Comparison of ENCODE assay signal across 8 cellular contexts in genomic region chr11:103109818-103110388, GRCh38. TPM values are rescaled to one million over a fixed set of nuclear protein-coding genes. Genes with fewer than 3 reads are reported as not detected.
DNase-seq lines count a peak whose midpoint lies in the region; ATAC-seq, FAIRE-seq and TF ChIP-seq lines count a peak whose summit lies in the region.

No MANE protein-coding gene starts in this region.

- no peak overlapping the region; the same call in 1 of the 2 replicates for H4K8ac ChIP-seq in H1 (ENCODE audit: extremely low read depth, insufficient read depth, low read length)

- peak overlapping the region; percentile 92 to 93 for H3K4me2 ChIP-seq in H1 (ENCODE audit: insufficient read depth in 1 of 2, low read depth in 2 of 2, low read length in 2 of 2)

- no peak for TF ChIP-seq EP300 in H1 (IDR thresholded peaks at IDR 0.05; ENCODE audit: borderline replicate concordance in 1 of 2, low read depth in 2 of 2, low read length in 2 of 2)

- H3K9me3 ChIP-seq in H1 (ENCODE audit: insufficient read depth in 2 of 2, low read depth in 1 of 2, low read length in 1 of 2), result no peaks in the 10 kb centered on the region

- H2AFZ ChIP-seq in H1 (ENCODE audit: low read length), result peak overlapping the region; percentile 95

- TF ChIP-seq POLR2A in H1 (IDR thresholded peaks at IDR 0.05; ENCODE audit: control extremely low read depth in 1 of 2, low read depth in 2 of 2, low read length in 2 of 2), result no peak

- intact Hi-C loops in Calu3 (cut with micrococcal nuclease; ENCODE audit: unreplicated experiment), result no loop called here

- no peak overlapping the region for H2AK5ac ChIP-seq in H1 (ENCODE audit: low read depth, low read length)

- no peaks in the 10 kb centered on the region for H4K20me1 ChIP-seq in H1 (replicated peaks in 1 of 2; ENCODE audit: control insufficient read depth in 1 of 2, insufficient read depth in 2 of 2, low read length in 2 of 2)

- TSS peak; percentile 34 for BruUV-seq in Calu3 (replicated peaks; lab: Mats Ljungman, UMichigan)

- H4K5ac ChIP-seq in H1 (ENCODE audit: insufficient read length, low read depth, low read length), result peak overlapping the region; percentile 41

- POLR2A ChIA-PET in H1 (lab: Charles Lee; ENCODE audit: partially characterized antibody), result interaction anchor here (0.6 to 1.9 kb wide), 5 partner anchors 9 to 610 kb away, joined by 3 to 30 read pairs (median 7); partner anchors contain the start of gene DCUN1D5

- H3K27ac ChIP-seq in H1 (ENCODE audit: low read depth, low read length), result no peak overlapping the region

- H3K4me3 ChIP-seq in H1 (ENCODE audit: extremely low read depth in 1 of 4, insufficient read depth in 2 of 4, low read depth in 3 of 4, low read length in 4 of 4), result peak overlapping the region; percentile 76 to 88 (median 84)

- peak overlapping the region; percentile 6 for H4K91ac ChIP-seq in H1 (replicated peaks; ENCODE audit: insufficient read length, low read length)

- no peak overlapping the region for H2BK20ac ChIP-seq in H1 (ENCODE audit: low read length)

- DNase-seq in Calu3 (no peak), RKO (ENCODE audit: low spot score) (peak; percentile 35), H1 (ENCODE audit: low read depth in 1 of 2, low spot score in 2 of 2) (no peak), naive B cell (no peak), inferior parietal cortex (ENCODE audit: extremely low spot score) (no peak), GM10266 (ENCODE audit: extremely low spot score) (no peak)

- no peaks in the 10 kb centered on the region for H3K79me1 ChIP-seq in H1 (ENCODE audit: low read depth, low read length)

- TF ChIP-seq CTCF in Calu3 (IDR thresholded peaks at IDR 0.05; ENCODE audit: unreplicated experiment) (no peak), H1 (IDR thresholded peaks at IDR 0.05; ENCODE audit: control extremely low read depth in 1 of 3, insufficient read depth in 1 of 3, low read depth in 1 of 3, low read length in 3 of 3) (no peak), GM10266 (IDR thresholded peaks at IDR 0.05; ENCODE audit: control insufficient read depth, insufficient read depth, low read depth, missing control alignments) (no peak)

- H3K9me3 Mint-ChIP-seq in Calu3 (ENCODE audit: low read depth, unreplicated experiment) (no peaks in the 10 kb centered on the region), naive B cell (no peaks in the 10 kb centered on the region)

- H3K23ac ChIP-seq in H1 (ENCODE audit: insufficient read length), result no peak overlapping the region

- FAIRE-seq in H1 (lab: Jason Lieb, UNC), result peak; percentile 100

- peaks cover 8% of the 10 kb centered on the region for H3K4me1 Mint-ChIP-seq in Calu3 (ENCODE audit: low read depth, unreplicated experiment)
- peaks cover 6 to 16% (median 11%) of the 10 kb centered on the region in 3 donors for H3K4me1 Mint-ChIP-seq in naive B cell

- H3K9ac ChIP-seq in H1 (replicated peaks in 1 of 4; ENCODE audit: extremely low read depth in 1 of 4, low read depth in 3 of 4, low read length in 3 of 4), result peak overlapping the region; percentile 48 to 70 (median 61); a peak in 6 of 7 replicates

- H2BK5ac ChIP-seq in H1 (ENCODE audit: low read depth, low read length), result 0 out of 2 replicates have a peak overlapping the region, but pooled peaks have one; percentile 18

- H3K27me3 ChIP-seq in H1 (replicated peaks in 1 of 4; ENCODE audit: control insufficient read depth in 3 of 4, extremely low read depth in 1 of 4, insufficient read depth in 3 of 4, low read length in 3 of 4), result no peaks in the 10 kb centered on the region

- ATAC-seq in GM21825 (IDR thresholded peaks at IDR 0.05; ENCODE audit: unreplicated experiment) (peak; percentile 9), naive B cell (ENCODE audit: low read depth in 2 of 2) (peak; percentile 6 to 13), GM19397 (IDR thresholded peaks at IDR 0.05; ENCODE audit: unreplicated experiment) (no peak)

- H3K4ac ChIP-seq in H1 (replicated peaks; ENCODE audit: insufficient read length, low read depth, low read length), result no peak overlapping the region

- H2BK12ac ChIP-seq in H1 (ENCODE audit: low read depth, low read length), result no peak overlapping the region

- H3K56ac ChIP-seq in H1 (replicated peaks; ENCODE audit: insufficient read length, low read depth, low read length), result no peak overlapping the region

- peak overlapping the region; percentile 68 for H3K18ac ChIP-seq in H1 (ENCODE audit: extremely low read depth, low read length)

- no peak overlapping the region for H2BK120ac ChIP-seq in H1 (replicated peaks; ENCODE audit: low read depth, low read length)

- H3K4me1 ChIP-seq in H1 (replicated peaks in 1 of 4; ENCODE audit: control insufficient read depth in 3 of 4, insufficient read depth in 4 of 4, low read length in 3 of 4), result no peaks in the 10 kb centered on the region

- peak overlapping the region; percentile 76 for H3K4me3 Mint-ChIP-seq in Calu3 (ENCODE audit: low read depth, unreplicated experiment)
- peak overlapping the region; percentile 93 to 100 (median 98) for H3K4me3 Mint-ChIP-seq in naive B cell

- H3K36me3 ChIP-seq in H1 (ENCODE audit: control insufficient read depth in 2 of 4, insufficient read depth in 4 of 4, low read length in 3 of 4), result peaks cover 0 to 4% (median 2%) of the 10 kb centered on the region in 4 experiments; a peak in 3 of 8 replicates

- peaks cover 7% of the 10 kb centered on the region for H3K23me2 ChIP-seq in H1 (ENCODE audit: low read depth, low read length)

- H3K14ac ChIP-seq in H1 (ENCODE audit: insufficient read length), result no peak overlapping the region

- no peak for TF ChIP-seq RAD21 in H1 (IDR thresholded peaks at IDR 0.05 in 1 of 2, conservative IDR thresholded peaks at IDR 0.05 in 1 of 2; ENCODE audit: low read depth in 2 of 2, low read length in 2 of 2)

- H3K36me3 Mint-ChIP-seq in Calu3 (ENCODE audit: insufficient read depth, unreplicated experiment) (peaks cover 10% of the 10 kb centered on the region), naive B cell (no peaks in the 10 kb centered on the region)

- 29% methylated on average over 26 of the region's 26 CpGs; no CpG with 5 or more reads in 1 of the 2 experiments for WGBS in H1 (ENCODE audit: extremely low coverage in 1 of 2, insufficient coverage in 1 of 2, insufficient read length in 1 of 2, insufficient replicate concordance in 2 of 2, low coverage in 1 of 2, low lambda C conversion rate in 2 of 2, missing lambda C conversion rate in 1 of 2), 2 experiments

- H3K27me3 Mint-ChIP-seq in Calu3 (ENCODE audit: unreplicated experiment), result no peaks in the 10 kb centered on the region
- H3K27me3 Mint-ChIP-seq in naive B cell, result peaks cover under 1 to 1% (median 1%) of the 10 kb centered on the region in 3 donors

- CTCF ChIA-PET in Calu3 (lab: Charles Lee) (interaction anchor here (0.7 to 1.9 kb wide), 5 partner anchors 10 to 197 kb away, joined by 3 to 9 read pairs (median 3); partner anchors contain the start of gene DCUN1D5), H1 (lab: Charles Lee; ENCODE audit: partially characterized antibody) (interaction anchor here (0.6 to 1.9 kb wide), 12 partner anchors 9 to 631 kb away, joined by 3 to 13 read pairs (median 6); partner anchors contain the start of gene DCUN1D5)

- no peak overlapping the region for H2BK15ac ChIP-seq in H1 (ENCODE audit: low read length)

- H3K27ac Mint-ChIP-seq in Calu3 (ENCODE audit: unreplicated experiment) (peak overlapping the region; percentile 57), naive B cell (peak overlapping the region; percentile 88 to 99 (median 94))

- no peaks in the 10 kb centered on the region; a peak in 1 of 4 replicates for H3K79me2 ChIP-seq in H1 (ENCODE audit: control insufficient read depth in 1 of 2, insufficient read depth in 2 of 2, low read length in 2 of 2)

TF ChIP-seq in H1, 55 proteins besides CTCF, POLR2A, EP300 and RAD21:
- peak; percentile 67 for TF ChIP-seq KDM4A (IDR thresholded peaks at IDR 0.05; ENCODE audit: low read depth, low read length, severe bottlenecking)
- peak; percentile 44; the same call in 1 of the 2 replicates for TF ChIP-seq MAX (IDR thresholded peaks at IDR 0.05)
- no peak for TF ChIP-seq CHD2 (IDR thresholded peaks at IDR 0.05; ENCODE audit: low read length)
- no peak for TF ChIP-seq USF2 (IDR thresholded peaks at IDR 0.05; ENCODE audit: low read length)
- TF ChIP-seq ASH2L (IDR thresholded peaks at IDR 0.05; ENCODE audit: low read length), result peak; percentile 54

RNA-seq across cellular contexts. Expression of gene DYNC2H1, which starts 0.7 kb away (rescaled TPM):
- total RNA-seq in Calu3 (2022), result 3.4 and 4.9 TPM in 2 replicates
- 12.0 and 12.7 TPM in 2 replicates for total RNA-seq in H1 (2021; fragmentation: NEBNext Ultra II Directional; extraction: Animal tissue kit (Norgen Biotek cat#: 25700))
- polyA plus RNA-seq in H1 (2011; rRNA removed) (2.7 and 6.2 TPM in 2 replicates), naive B cell (ENCODE audit: low read depth in 6 of 6) (under 1 TPM in 5 of 6 donors, not detected in 1; 0.12 to 0.97 (median 0.77) TPM)
- polyA plus RNA-seq in H1 (2011; cell fraction: cytosol; rRNA removed), result 5.5 TPM
- 4.8 TPM for polyA plus RNA-seq in H1 (2011; cell fraction: nucleus; rRNA removed)
- 10.8 to 13.0 TPM (median 11.8 TPM) in 4 replicates for polyA plus RNA-seq in H1 (2012, experiment 1 of 2)
- 0.98 TPM for polyA plus RNA-seq in H1 (2012, experiment 2 of 2)
- 2.8 TPM for polyA plus RNA-seq in H1 (2013, experiment 1 of 2)
- 2.4 TPM for polyA plus RNA-seq in H1 (2013, experiment 2 of 2)
- polyA minus RNA-seq in H1 (2011; rRNA and poly(A)+ RNA removed), result 17.9 and 30.0 TPM in 2 replicates
- 8.4 TPM for polyA minus RNA-seq in H1 (2011; cell fraction: cytosol; rRNA and poly(A)+ RNA removed)
- 37.3 TPM for polyA minus RNA-seq in H1 (2011; cell fraction: nucleus; rRNA and poly(A)+ RNA removed)

RNA-seq across cellular contexts. Expression of gene DCUN1D5, which starts 17.9 kb away (rescaled TPM):
- total RNA-seq in Calu3 (2022), result 23.1 and 26.7 TPM in 2 replicates
- total RNA-seq in H1 (2021; fragmentation: NEBNext Ultra II Directional; extraction: Animal tissue kit (Norgen Biotek cat#: 25700)), result 95.4 and 95.8 TPM in 2 replicates
- polyA plus RNA-seq in H1 (2011; rRNA removed) (60.3 and 76.1 TPM in 2 replicates), naive B cell (ENCODE audit: low read depth in 6 of 6) (10 to 100 TPM; 17.1 to 33.4 (median 25.9) TPM)
- 86.5 TPM for polyA plus RNA-seq in H1 (2011; cell fraction: cytosol; rRNA removed)
- 68.4 TPM for polyA plus RNA-seq in H1 (2011; cell fraction: nucleus; rRNA removed)
- 69.5 to 131 TPM (median 77.0 TPM) in 4 replicates for polyA plus RNA-seq in H1 (2012, experiment 1 of 2)
- 52.8 TPM for polyA plus RNA-seq in H1 (2012, experiment 2 of 2)
- polyA plus RNA-seq in H1 (2013, experiment 1 of 2), result 148 TPM
- 154 TPM for polyA plus RNA-seq in H1 (2013, experiment 2 of 2)
- polyA minus RNA-seq in H1 (2011; rRNA and poly(A)+ RNA removed), result 20.7 and 22.3 TPM in 2 replicates
- 60.8 TPM for polyA minus RNA-seq in H1 (2011; cell fraction: cytosol; rRNA and poly(A)+ RNA removed)
- polyA minus RNA-seq in H1 (2011; cell fraction: nucleus; rRNA and poly(A)+ RNA removed), result 53.6 TPM
